ENCODE assay signal across 27 cellular contexts in genomic region chr4:168628251-168628650, GRCh38.
"Had no signal": no experiment of that assay in that cellular context is flagged by ENCODE, and none has a peak within 500 bp of the region (broad histone marks: within the 10 kb centered on the region; RNA-seq: fewer than 3 reads in every experiment).

No MANE protein-coding gene starts in this region.

- H3K36me3 Mint-ChIP-seq: activated naive CD8-positive, alpha-beta T cell treated with anti-CD3 and anti-CD28 coated beads, Interleukin-2, amount 10 ng/mL, durations not matched to agents 7 days and 5 days had no signal

- H3K9me3 Mint-ChIP-seq: activated CD4-positive, alpha-beta memory T cell treated with anti-CD3 and anti-CD28 coated beads, Interleukin-2, amount 10 ng/mL, durations not matched to agents 7 days and 5 days; activated CD4-positive, alpha-beta T cell treated with anti-CD3 and anti-CD28 coated beads, Interleukin-2, amount 10 ng/mL, durations not matched to agents 7 days and 5 days; activated naive CD8-positive, alpha-beta T cell treated with anti-CD3 and anti-CD28 coated beads, Interleukin-2, amount 10 ng/mL, durations not matched to agents 7 days and 5 days; activated T-helper 2 cell treated with anti-CD3 and anti-CD28 coated beads, Interferon-gamma antibody, Interleukin-2, Interleukin-4, amounts not matched to agents 10 μg/mL and 5 μg/mL and 100 μg/mL, durations not matched to agents 14 hours and 24 hours and 36 hours; central memory CD8-positive, alpha-beta T cell had no signal

- H3K27me3 ChIP-seq: breast epithelium, SJCRH30 had no signal

- H3K4me3 Mint-ChIP-seq: activated CD4-positive, alpha-beta memory T cell treated with anti-CD3 and anti-CD28 coated beads, Interleukin-2, amount 10 ng/mL, durations not matched to agents 7 days and 5 days; activated CD4-positive, alpha-beta T cell treated with anti-CD3 and anti-CD28 coated beads, Interleukin-2, amount 10 ng/mL, durations not matched to agents 7 days and 5 days; activated naive CD8-positive, alpha-beta T cell treated with anti-CD3 and anti-CD28 coated beads, Interleukin-2, amount 10 ng/mL, durations not matched to agents 7 days and 5 days; central memory CD8-positive, alpha-beta T cell had no signal

- H3K9ac ChIP-seq: SK-N-SH had no signal

- H3K27ac ChIP-seq: adrenal gland, breast epithelium, SJCRH30, VCaP had no signal

- DNase-seq: activated CD4-positive, alpha-beta memory T cell treated with anti-CD3 and anti-CD28 coated beads, Interleukin-2, amount 10 ng/mL, durations not matched to agents 7 days and 5 days; activated CD4-positive, alpha-beta T cell treated with anti-CD3 and anti-CD28 coated beads, Interleukin-2, amount 10 ng/mL, durations not matched to agents 7 days and 5 days; activated CD4-positive, CD25-positive, alpha-beta regulatory T cell; activated naive CD4-positive, alpha-beta T cell treated with anti-CD3 and anti-CD28 coated beads, Interleukin-2, amount 50 U/mL, for 16 hours; activated naive CD8-positive, alpha-beta T cell treated with anti-CD3 and anti-CD28 coated beads, Interleukin-2, amount 10 ng/mL, durations not matched to agents 7 days and 5 days; activated T-cell treated with anti-CD3 and anti-CD28 coated beads for 4 hours; activated T-cell treated with anti-CD3 and anti-CD28 coated beads, Interleukin-2, amount 50 U/mL, for 48 hours; adrenal gland; anterior cingulate cortex; MM.1S; NCI-H1105 treated with DMSO at 0.1 percent for 48 hours; NCI-H146; NCI-H187 treated with DMSO at 0.1 percent for 48 hours; NCI-H2081 treated with DMSO at 0.1 percent for 48 hours; NCI-H446 treated with DMSO at 0.1 percent for 48 hours; NCI-H524 treated with DMSO at 0.1 percent for 48 hours; NCI-H774; RPMI8226; SJCRH30; SK-N-SH; T-helper 1 cell had no signal

- H3K4me3 ChIP-seq: adrenal gland, breast epithelium, SJCRH30 had no signal

- H3K4me2 ChIP-seq: SK-N-SH had no signal

- ATAC-seq: Panc1, Right ventricle myocardium inferior had no signal

- H3K4me1 Mint-ChIP-seq: central memory CD8-positive, alpha-beta T cell had no signal

- H3K27ac Mint-ChIP-seq: activated CD4-positive, alpha-beta memory T cell treated with anti-CD3 and anti-CD28 coated beads, Interleukin-2, amount 10 ng/mL, durations not matched to agents 7 days and 5 days; activated CD4-positive, alpha-beta T cell treated with anti-CD3 and anti-CD28 coated beads, Interleukin-2, amount 10 ng/mL, durations not matched to agents 7 days and 5 days; activated naive CD8-positive, alpha-beta T cell treated with anti-CD3 and anti-CD28 coated beads, Interleukin-2, amount 10 ng/mL, durations not matched to agents 7 days and 5 days; activated T-helper 2 cell treated with anti-CD3 and anti-CD28 coated beads, Interferon-gamma antibody, Interleukin-2, Interleukin-4, amounts not matched to agents 10 μg/mL and 5 μg/mL and 100 μg/mL, durations not matched to agents 14 hours and 24 hours and 36 hours had no signal

- H3K36me3 ChIP-seq: adrenal gland, breast epithelium, SJCRH30 had no signal

- H3K9me3 ChIP-seq: adrenal gland, breast epithelium, SJCRH30, SK-N-SH had no signal

- H3K4me1 ChIP-seq: breast epithelium had no signal
